8 cellular contexts compared by ENCODE assay signal in genomic region chr7:87628780-87629569, GRCh38. TPM values are rescaled to one million over a fixed set of nuclear protein-coding genes. Genes with fewer than 3 reads are reported as not detected.
DNase-seq lines count a peak whose midpoint lies in the region; ATAC-seq and TF ChIP-seq lines count a peak whose summit lies in the region.

No MANE protein-coding gene starts in this region.

- no peaks in the 10 kb centered on the region for H3K36me3 Mint-ChIP-seq in brain

- H3K4me3 ChIP-seq in AG04449 (ENCODE audit: low read depth, low read length) (peak overlapping the region; percentile 63), HAP-1 (peak overlapping the region; percentile 74), iPS-15b (ENCODE audit: low read depth, low read length) (peak overlapping the region; percentile 70), retinal pigment epithelial cell (ENCODE audit: low read length) (peak overlapping the region; percentile 69)

- TF ChIP-seq CTCF in AG04449 (IDR thresholded peaks at IDR 0.05; ENCODE audit: insufficient read depth, low read length, missing control alignments) (no peak), brain (conservative IDR thresholded peaks at IDR 0.05) (no peak), retinal pigment epithelial cell (conservative IDR thresholded peaks at IDR 0.05; ENCODE audit: low read depth, low read length) (no peak)

- DNase-seq in AG04449 (ENCODE audit: low read depth, low spot score), result no peak
- peak; percentile 27 to 71 for DNase-seq in HAP-1 (ENCODE audit: low spot score in 2 of 2)
- DNase-seq in retinal pigment epithelial cell (ENCODE audit: low read depth), result no peak

- no peaks in the 10 kb centered on the region for H3K36me3 ChIP-seq in HAP-1 (replicated peaks)
- H3K36me3 ChIP-seq in iPS-15b (ENCODE audit: control insufficient read depth, insufficient read depth, low read length), result no peaks in the 10 kb centered on the region

- H3K27me3 Mint-ChIP-seq in brain, result peaks cover 26% of the 10 kb centered on the region

- H3K9me3 ChIP-seq in HAP-1, result no peaks in the 10 kb centered on the region
- no peaks in the 10 kb centered on the region for H3K9me3 ChIP-seq in iPS-15b (ENCODE audit: control insufficient read depth, insufficient read depth, low read length)

- peak overlapping the region; percentile 85 to 90 (median 88) for H3K4me3 Mint-ChIP-seq in brain

- H3K9me3 Mint-ChIP-seq in brain, result peaks cover 0 to 5% (median 3%) of the 10 kb centered on the region in 5 experiments

- ATAC-seq in SK-N-SH treated with all-trans-retinoic acid at 6 μM for 48 hours, result peak; percentile 31
- ATAC-seq in HG02798 (IDR thresholded peaks at IDR 0.05; ENCODE audit: poor library complexity, unreplicated experiment), result no peak
- no peak for ATAC-seq in GM19395 (IDR thresholded peaks at IDR 0.05; ENCODE audit: unreplicated experiment)

- H3K27ac Mint-ChIP-seq in brain, result peak overlapping the region in 3 of 5 experiments; percentile 16 to 95 (median 86)

- no peaks in the 10 kb centered on the region for H3K4me1 ChIP-seq in HAP-1
- H3K4me1 ChIP-seq in iPS-15b (ENCODE audit: control insufficient read depth, insufficient read depth, low read length), result no peaks in the 10 kb centered on the region

- no peak overlapping the region for H3K9ac ChIP-seq in iPS-15b (ENCODE audit: low read depth, low read length)

- H3K4me1 Mint-ChIP-seq in brain, result peaks cover 21% of the 10 kb centered on the region

- POLR2A ChIA-PET in AG04449 (lab: Yijun Ruan, JAX), result no interaction called here

- CTCF ChIA-PET in AG04449 (lab: Yijun Ruan, JAX), result interaction anchor here (1.5 kb wide), 1 partner anchor 258 kb away, joined by 3 read pairs; no protein-coding TSS in a partner anchor

- in situ Hi-C loops in HAP-1 (cut with MboI; ENCODE audit: low sequenced_read_pairs), result no loop called here

- H3K27me3 ChIP-seq in HAP-1 (ENCODE audit: low read depth), result no peaks in the 10 kb centered on the region
- peaks cover 23% of the 10 kb centered on the region for H3K27me3 ChIP-seq in iPS-15b (ENCODE audit: control insufficient read depth, insufficient read depth, low read length)

TF ChIP-seq in SK-N-SH treated with all-trans-retinoic acid at 6 μM for 48 hours, 23 proteins besides CTCF, POLR2A, EP300 and RAD21:
- TF ChIP-seq ZNF565 (CRISPR knock-in tag; conservative IDR thresholded peaks at IDR 0.05; ENCODE audit: low read depth), result no peak
- no peak for TF ChIP-seq ZFP3 (CRISPR knock-in tag; IDR thresholded peaks at IDR 0.05)
- no peak for TF ChIP-seq CREB5 (CRISPR knock-in tag; IDR thresholded peaks at IDR 0.05; ENCODE audit: low read depth)
- TF ChIP-seq ZNF8 (CRISPR knock-in tag; IDR thresholded peaks at IDR 0.05), result no peak
- TF ChIP-seq TOX (CRISPR knock-in tag; IDR thresholded peaks at IDR 0.05; ENCODE audit: borderline replicate concordance), result no peak
- no peak for TF ChIP-seq ZFP30 (CRISPR knock-in tag; IDR thresholded peaks at IDR 0.05)
- no peak for TF ChIP-seq CSRNP3 (CRISPR knock-in tag; IDR thresholded peaks at IDR 0.05)

RNA-seq across cellular contexts. Expression of gene RUNDC3B, which starts 0.8 kb away (rescaled TPM):
- 3.7 TPM for polyA plus RNA-seq in brain (ENCODE audit: insufficient read depth, low read depth, low replicate concordance)

RNA-seq across cellular contexts. Expression of gene ABCB1, which starts 28.3 kb away (rescaled TPM):
- 8.5 TPM for polyA plus RNA-seq in brain (ENCODE audit: insufficient read depth, low read depth, low replicate concordance)

Comparison
In these comparisons a context has a peak if more than half of its experiments do, and no peak if none do; other contexts are left out.
1. DNase-seq: peak in HAP-1 (2 of 2); none in AG04449 (single experiment) and retinal pigment epithelial cell (single experiment).
2. Peak in every context shown above with its lines, with median percentiles within 50 percentile points of each other: H3K4me3 ChIP-seq.